ENCODE assay signal across 9 cellular contexts in the genomic region with DNA sequence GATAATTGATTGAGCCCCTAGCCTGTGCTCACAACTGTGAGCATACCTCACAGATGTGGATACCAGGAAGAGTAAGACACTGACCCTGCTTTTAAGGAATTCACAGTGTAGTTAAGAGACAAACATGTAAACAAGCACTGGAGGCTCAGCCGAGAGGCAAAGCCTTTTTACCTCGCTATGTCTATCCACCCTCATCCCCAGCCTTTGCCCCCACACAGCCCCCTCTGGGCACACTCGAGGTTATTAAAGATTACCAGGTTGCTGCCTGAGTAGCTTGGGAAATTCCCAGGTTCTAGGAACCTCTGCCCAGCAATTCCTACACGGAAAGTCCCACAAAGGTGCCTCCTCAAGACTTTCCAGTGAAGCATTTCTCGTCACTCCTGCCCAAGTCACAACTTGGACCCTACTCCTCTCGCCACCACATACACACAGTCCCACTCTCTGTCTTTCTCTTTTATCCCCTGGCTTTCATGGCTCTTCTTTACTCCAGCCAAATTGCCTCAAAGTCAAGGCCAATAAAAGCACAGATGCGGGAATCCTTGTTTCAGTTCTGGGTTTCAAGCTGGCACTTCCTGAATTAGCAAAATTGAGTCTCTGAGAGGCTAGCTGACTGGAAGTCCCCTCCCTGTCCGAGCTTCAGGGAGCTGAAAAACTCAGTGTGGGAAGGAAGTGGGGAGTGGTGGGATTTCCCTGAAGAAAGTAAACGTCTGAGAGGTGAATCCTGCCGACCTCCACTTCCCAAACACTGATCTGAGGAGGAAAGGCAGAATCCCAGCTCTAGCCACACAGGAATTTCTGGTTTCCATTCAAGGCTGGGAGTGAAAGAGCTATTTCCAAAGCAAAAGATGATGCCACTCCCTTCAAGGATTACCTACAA. TPM values are rescaled to one million over a fixed set of nuclear protein-coding genes. Genes with fewer than 3 reads are reported as not detected.
DNase-seq lines count a peak whose midpoint lies in the region; ATAC-seq and TF ChIP-seq lines count a peak whose summit lies in the region.
"Had no signal": no experiment of that assay in that cellular context is flagged by ENCODE, and none has a peak within 500 bp of the region (broad histone marks: within the 10 kb centered on the region; RNA-seq: fewer than 3 reads in every experiment).

No MANE protein-coding gene starts in this region.

- intact Hi-C loops in activated naive CD4-positive, alpha-beta T cell treated with anti-CD3 and anti-CD28 coated beads for 36 hours (cut with micrococcal nuclease), result no loop called here
- intact Hi-C loops in activated CD4-positive, alpha-beta memory T cell treated with anti-CD3 and anti-CD28 coated beads for 36 hours (cut with micrococcal nuclease), result no loop called here

- no peak for ATAC-seq in HG03439 (IDR thresholded peaks at IDR 0.05; ENCODE audit: unreplicated experiment)

- TF ChIP-seq CTCF in type B pancreatic cell (conservative IDR thresholded peaks at IDR 0.05) (no peak), osteocyte (IDR thresholded peaks at IDR 0.05) (no peak)

- H3K27me3 Mint-ChIP-seq in activated naive CD4-positive, alpha-beta T cell treated with anti-CD3 and anti-CD28 coated beads for 36 hours (ENCODE audit: low read depth), result no peaks in the 10 kb centered on the region
- H3K27me3 Mint-ChIP-seq in activated CD4-positive, alpha-beta memory T cell treated with anti-CD3 and anti-CD28 coated beads for 36 hours, result no peaks in the 10 kb centered on the region
- H3K27me3 Mint-ChIP-seq in immature natural killer cell (ENCODE audit: low read depth in 3 of 3) (peaks cover 0 to 3% (median 0%) of the 10 kb centered on the region in 3 donors), type B pancreatic cell (no peaks in the 10 kb centered on the region), osteocyte (ENCODE audit: unreplicated experiment) (peaks cover 2% of the 10 kb centered on the region)

- CTCF ChIA-PET in activated naive CD4-positive, alpha-beta T cell treated with anti-CD3 and anti-CD28 coated beads for 36 hours (lab: Charles Lee), result interaction anchor here (0.7 to 13.5 kb wide), 2 partner anchors 26 to 141 kb away, joined by 3 to 234 read pairs; no protein-coding TSS in a partner anchor
- CTCF ChIA-PET in activated CD4-positive, alpha-beta memory T cell treated with anti-CD3 and anti-CD28 coated beads for 36 hours (lab: Charles Lee), result interaction anchor here (0.7 to 2.0 kb wide), 5 partner anchors 22 to 207 kb away, joined by 3 to 7 read pairs (median 6); no protein-coding TSS in a partner anchor

- peak; percentile 53 for DNase-seq in activated naive CD4-positive, alpha-beta T cell treated with anti-CD3 and anti-CD28 coated beads for 36 hours
- DNase-seq in activated naive CD4-positive, alpha-beta T cell treated with Interleukin-2 at 50 U/mL for 16 hours, result no peak
- peak; percentile 49 for DNase-seq in activated CD4-positive, alpha-beta memory T cell treated with anti-CD3 and anti-CD28 coated beads for 36 hours
- DNase-seq in immature natural killer cell (peak in 1 of 3 donors; percentile 31), type B pancreatic cell (ENCODE audit: extremely low spot score, unreplicated experiment) (no peak), germinal center (ENCODE audit: low spot score) (no peak), osteocyte (ENCODE audit: extremely low spot score, unreplicated experiment) (no peak)
- DNase-seq: pancreas had no signal

- H3K9me3 Mint-ChIP-seq in activated naive CD4-positive, alpha-beta T cell treated with anti-CD3 and anti-CD28 coated beads for 36 hours, result no peaks in the 10 kb centered on the region
- no peaks in the 10 kb centered on the region for H3K9me3 Mint-ChIP-seq in activated CD4-positive, alpha-beta memory T cell treated with anti-CD3 and anti-CD28 coated beads for 36 hours
- H3K9me3 Mint-ChIP-seq in immature natural killer cell (no peaks in the 10 kb centered on the region), type B pancreatic cell (no peaks in the 10 kb centered on the region), osteocyte (ENCODE audit: unreplicated experiment) (no peaks in the 10 kb centered on the region)

- peak overlapping the region; percentile 55 for H3K4me3 Mint-ChIP-seq in activated naive CD4-positive, alpha-beta T cell treated with anti-CD3 and anti-CD28 coated beads for 36 hours
- H3K4me3 Mint-ChIP-seq in activated CD4-positive, alpha-beta memory T cell treated with anti-CD3 and anti-CD28 coated beads for 36 hours, result no peak overlapping the region
- peak overlapping the region; percentile 96 to 100 (median 99) for H3K4me3 Mint-ChIP-seq in immature natural killer cell
- peak overlapping the region; percentile 59 for H3K4me3 Mint-ChIP-seq in type B pancreatic cell
- no peak overlapping the region for H3K4me3 Mint-ChIP-seq in osteocyte (ENCODE audit: unreplicated experiment)

- peaks cover 96% of the 10 kb centered on the region for H3K4me1 Mint-ChIP-seq in activated naive CD4-positive, alpha-beta T cell treated with anti-CD3 and anti-CD28 coated beads for 36 hours (ENCODE audit: low read depth)
- H3K4me1 Mint-ChIP-seq in activated CD4-positive, alpha-beta memory T cell treated with anti-CD3 and anti-CD28 coated beads for 36 hours (ENCODE audit: low read depth), result peaks cover 96% of the 10 kb centered on the region
- H3K4me1 Mint-ChIP-seq in immature natural killer cell (peaks cover 100% of the 10 kb centered on the region in 2 donors), type B pancreatic cell (ENCODE audit: unreplicated experiment) (peaks cover 22% of the 10 kb centered on the region), osteocyte (ENCODE audit: unreplicated experiment) (peaks cover 27% of the 10 kb centered on the region)

- H3K27ac Mint-ChIP-seq in activated naive CD4-positive, alpha-beta T cell treated with anti-CD3 and anti-CD28 coated beads for 36 hours, result peak overlapping the region; percentile 99
- peak overlapping the region; percentile 97 for H3K27ac Mint-ChIP-seq in activated CD4-positive, alpha-beta memory T cell treated with anti-CD3 and anti-CD28 coated beads for 36 hours
- H3K27ac Mint-ChIP-seq in immature natural killer cell (peak overlapping the region; percentile 95 to 99 (median 98)), type B pancreatic cell (peak overlapping the region; percentile 81), osteocyte (ENCODE audit: unreplicated experiment) (no peak overlapping the region)

- POLR2A ChIA-PET in activated CD4-positive, alpha-beta memory T cell treated with anti-CD3 and anti-CD28 coated beads for 36 hours (lab: Charles Lee), result interaction anchor here (3.1 to 13.7 kb wide), 3 partner anchors 10 to 25 kb away, joined by 12 to 256 read pairs (median 15); no protein-coding TSS in a partner anchor

- peaks cover 99% of the 10 kb centered on the region for H3K36me3 Mint-ChIP-seq in activated naive CD4-positive, alpha-beta T cell treated with anti-CD3 and anti-CD28 coated beads for 36 hours (ENCODE audit: low read depth)
- H3K36me3 Mint-ChIP-seq in activated CD4-positive, alpha-beta memory T cell treated with anti-CD3 and anti-CD28 coated beads for 36 hours, result peaks cover 96% of the 10 kb centered on the region
- H3K36me3 Mint-ChIP-seq in immature natural killer cell (peaks cover 50 to 94% (median 83%) of the 10 kb centered on the region in 3 donors), type B pancreatic cell (peaks cover 21% of the 10 kb centered on the region), osteocyte (ENCODE audit: unreplicated experiment) (peaks cover 7% of the 10 kb centered on the region)

RNA-seq across cellular contexts. Expression of a gene that starts 7.6 kb away (rescaled TPM):
- 100 to 1,000 TPM; 210 to 213 TPM for total RNA-seq in activated naive CD4-positive, alpha-beta T cell treated with anti-CD3 and anti-CD28 coated beads for 36 hours
- total RNA-seq in activated CD4-positive, alpha-beta memory T cell treated with anti-CD3 and anti-CD28 coated beads for 36 hours, result 100 to 1,000 TPM; 156 to 157 TPM
- polyA plus RNA-seq in immature natural killer cell, result 100 to 1,000 TPM; 145 to 474 (median 264) TPM
- total RNA-seq in type B pancreatic cell (ENCODE audit: low replicate concordance) (6.3 and 12.7 TPM in 2 replicates), osteocyte (not detected in 2 replicates)

RNA-seq across cellular contexts. Expression of a gene that starts 34.6 kb away (rescaled TPM):
- 1 to 10 TPM; 5.3 to 5.5 TPM for total RNA-seq in activated naive CD4-positive, alpha-beta T cell treated with anti-CD3 and anti-CD28 coated beads for 36 hours
- 1 to 10 TPM; 2.2 to 2.8 TPM for total RNA-seq in activated CD4-positive, alpha-beta memory T cell treated with anti-CD3 and anti-CD28 coated beads for 36 hours
- polyA plus RNA-seq in immature natural killer cell, result 10 to 100 TPM; 36.2 to 57.1 (median 42.8) TPM
- 0.72 and 3.4 TPM in 2 replicates for total RNA-seq in type B pancreatic cell (ENCODE audit: low replicate concordance)
- total RNA-seq in osteocyte, result not detected in 2 replicates

RNA-seq across cellular contexts. Expression of a gene that starts 52.9 kb away (rescaled TPM):
- total RNA-seq in activated naive CD4-positive, alpha-beta T cell treated with anti-CD3 and anti-CD28 coated beads for 36 hours, result 10 to 100 TPM; 29.0 to 30.3 TPM
- 10 to 100 TPM; 23.9 to 28.8 TPM for total RNA-seq in activated CD4-positive, alpha-beta memory T cell treated with anti-CD3 and anti-CD28 coated beads for 36 hours
- 10 to 100 TPM; 14.7 to 20.9 (median 19.2) TPM for polyA plus RNA-seq in immature natural killer cell
- 41.0 and 45.1 TPM in 2 replicates for total RNA-seq in type B pancreatic cell (ENCODE audit: low replicate concordance)
- 25.3 and 26.0 TPM in 2 replicates for total RNA-seq in osteocyte

RNA-seq across cellular contexts. Expression of a gene that starts 53.0 kb away (rescaled TPM):
- 10 to 100 TPM; 27.7 to 31.1 TPM for total RNA-seq in activated naive CD4-positive, alpha-beta T cell treated with anti-CD3 and anti-CD28 coated beads for 36 hours
- 10 to 100 TPM; 30.1 to 30.5 TPM for total RNA-seq in activated CD4-positive, alpha-beta memory T cell treated with anti-CD3 and anti-CD28 coated beads for 36 hours
- 10 to 100 TPM; 61.8 to 88.2 (median 80.4) TPM for polyA plus RNA-seq in immature natural killer cell
- 42.6 and 61.3 TPM in 2 replicates for total RNA-seq in type B pancreatic cell (ENCODE audit: low replicate concordance)
- 31.1 and 33.6 TPM in 2 replicates for total RNA-seq in osteocyte

Comparison
In these comparisons a context has a peak if more than half of its experiments do, and no peak if none do; other contexts are left out.
1. DNase-seq: peak in activated naive CD4-positive, alpha-beta T cell treated with anti-CD3 and anti-CD28 coated beads for 36 hours (single experiment) and activated CD4-positive, alpha-beta memory T cell treated with anti-CD3 and anti-CD28 coated beads for 36 hours (single experiment); none in activated naive CD4-positive, alpha-beta T cell treated with Interleukin-2 at 50 U/mL for 16 hours (single experiment), type B pancreatic cell (single experiment), germinal center (single experiment) and osteocyte (single experiment).
2. H3K4me3 Mint-ChIP-seq: peak in activated naive CD4-positive, alpha-beta T cell treated with anti-CD3 and anti-CD28 coated beads for 36 hours (single experiment), immature natural killer cell (5 of 5) and type B pancreatic cell (single experiment); none in activated CD4-positive, alpha-beta memory T cell treated with anti-CD3 and anti-CD28 coated beads for 36 hours (single experiment) and osteocyte (single experiment).
3. RNA of a gene that starts 7.6 kb away (total RNA-seq): 210 to 213 TPM in activated naive CD4-positive, alpha-beta T cell treated with anti-CD3 and anti-CD28 coated beads for 36 hours and 156 to 157 TPM in activated CD4-positive, alpha-beta memory T cell treated with anti-CD3 and anti-CD28 coated beads for 36 hours; 6.3 to 12.7 TPM in type B pancreatic cell and not detected in osteocyte; every median in the first group is over 10 times any median in the second.